Comparison of ENCODE assay signal across 8 cellular contexts in genomic region chr22:42368379-42369249, GRCh38.
DNase-seq lines count a peak whose midpoint lies in the region; ATAC-seq, FAIRE-seq and TF ChIP-seq lines count a peak whose summit lies in the region.

No MANE protein-coding gene starts in this region.

- H3K27ac Mint-ChIP-seq in IgD-negative memory B cell, result peak overlapping the region in 1 of 3 donors; percentile 80
- no peak overlapping the region for H3K27ac Mint-ChIP-seq in activated T-helper 17 cell treated with anti-CD3 and anti-CD28 coated beads, Interleukin-2, amount 50 U/mL, for 72 hours

- H3K4me3 ChIP-seq in AG04449 (ENCODE audit: low read depth, low read length) (peak overlapping the region; percentile 55), iPS DF 6.9 (ENCODE audit: low read length) (peak overlapping the region; percentile 53), small intestine (ENCODE audit: low read depth in 1 of 2, low read length in 2 of 2) (peak overlapping the region; percentile 28 to 65)

- peaks cover 6 to 12% (median 11%) of the 10 kb centered on the region in 3 donors for H3K4me1 Mint-ChIP-seq in IgD-negative memory B cell
- no peaks in the 10 kb centered on the region for H3K4me1 Mint-ChIP-seq in activated T-helper 17 cell treated with anti-CD3 and anti-CD28 coated beads, Interleukin-2, amount 50 U/mL, for 72 hours

- H3K9me3 ChIP-seq in iPS DF 6.9 (ENCODE audit: control insufficient read depth, insufficient read depth, low read length) (no peaks in the 10 kb centered on the region), small intestine (ENCODE audit: control insufficient read depth, low read depth) (no peaks in the 10 kb centered on the region)

- H3K36me3 Mint-ChIP-seq in IgD-negative memory B cell, result peaks cover 3% of the 10 kb centered on the region
- no peaks in the 10 kb centered on the region for H3K36me3 Mint-ChIP-seq in activated T-helper 17 cell treated with anti-CD3 and anti-CD28 coated beads, Interleukin-2, amount 50 U/mL, for 72 hours (ENCODE audit: low read depth)

- TF ChIP-seq CTCF in AG04449 (IDR thresholded peaks at IDR 0.05; ENCODE audit: insufficient read depth, low read length, missing control alignments), result no peak

- H3K9me3 Mint-ChIP-seq in IgD-negative memory B cell, result no peaks in the 10 kb centered on the region
- H3K9me3 Mint-ChIP-seq in activated T-helper 17 cell treated with anti-CD3 and anti-CD28 coated beads, Interleukin-2, amount 50 U/mL, for 72 hours, result no peaks in the 10 kb centered on the region

- no CpG with 5 or more reads among the region's 86 CpGs for WGBS in iPS DF 6.9 (ENCODE audit: insufficient coverage, insufficient read length)
- 0 to 1% (median 0%) methylated on average over 79 to 86 of the region's 86 CpGs for WGBS in small intestine, 3 donors

- peak overlapping the region; percentile 73 to 95 (median 92) for H3K4me3 Mint-ChIP-seq in IgD-negative memory B cell
- peak overlapping the region; percentile 84 for H3K4me3 Mint-ChIP-seq in activated T-helper 17 cell treated with anti-CD3 and anti-CD28 coated beads, Interleukin-2, amount 50 U/mL, for 72 hours

- H3K27me3 ChIP-seq in iPS DF 6.9 (ENCODE audit: control insufficient read depth, insufficient read depth, low read length) (no peaks in the 10 kb centered on the region), small intestine (ENCODE audit: control insufficient read depth in 2 of 2, insufficient read depth in 2 of 2, low read length in 2 of 2) (peaks cover 6 to 8% of the 10 kb centered on the region in 2 donors)

- CTCF ChIA-PET in AG04449 (lab: Yijun Ruan, JAX), result no interaction called here

- H3K27me3 Mint-ChIP-seq in IgD-negative memory B cell, result peaks cover 40% of the 10 kb centered on the region
- peaks cover 8% of the 10 kb centered on the region for H3K27me3 Mint-ChIP-seq in activated T-helper 17 cell treated with anti-CD3 and anti-CD28 coated beads, Interleukin-2, amount 50 U/mL, for 72 hours

- POLR2A ChIA-PET in AG04449 (lab: Yijun Ruan, JAX), result interaction anchor here (1.1 kb wide), 1 partner anchor 9 kb away, joined by 3 read pairs; no protein-coding TSS in a partner anchor

- H3K4me1 ChIP-seq in iPS DF 6.9 (ENCODE audit: control insufficient read depth, insufficient read depth, low read length) (peaks cover 10% of the 10 kb centered on the region), small intestine (ENCODE audit: control insufficient read depth in 2 of 2, insufficient read depth in 1 of 2, low read depth in 1 of 2, low read length in 1 of 2) (no peaks in the 10 kb centered on the region)

- peak; percentile 11 for ATAC-seq in GM19467 (IDR thresholded peaks at IDR 0.05; ENCODE audit: unreplicated experiment)
- ATAC-seq in activated T-helper 17 cell treated with anti-CD3 and anti-CD28 coated beads, Interleukin-2, amount 50 U/mL, for 72 hours (replicated peaks), result peak; percentile 47

- H3K36me3 ChIP-seq in iPS DF 6.9 (ENCODE audit: control insufficient read depth, insufficient read depth, low read length), result no peaks in the 10 kb centered on the region
- no peaks in the 10 kb centered on the region for H3K36me3 ChIP-seq in small intestine (ENCODE audit: control insufficient read depth in 2 of 2, insufficient read depth in 2 of 2, low read length in 2 of 2)

- no peak for FAIRE-seq in small intestine (lab: Jason Lieb, UNC)

- no peak overlapping the region for H3K27ac ChIP-seq in iPS DF 6.9 (ENCODE audit: low read length)
- no peak overlapping the region for H3K27ac ChIP-seq in small intestine (ENCODE audit: low read depth in 1 of 2, low read length in 1 of 2)

- DNase-seq in AG04449 (ENCODE audit: low read depth, low spot score) (no peak), iPS DF 6.9 (ENCODE audit: low read depth, low spot score) (no peak), small intestine (peak; percentile 17), Ammon's horn (ENCODE audit: low spot score) (no peak)
- DNase-seq in activated CD4-positive, CD25-positive, alpha-beta regulatory T cell treated with anti-CD3 and anti-CD28 coated beads, Interleukin-2, amount 50 U/mL, for 72 hours, result no peak
